Comparison of ENCODE assay signal across 19 cellular contexts in the genomic region with DNA sequence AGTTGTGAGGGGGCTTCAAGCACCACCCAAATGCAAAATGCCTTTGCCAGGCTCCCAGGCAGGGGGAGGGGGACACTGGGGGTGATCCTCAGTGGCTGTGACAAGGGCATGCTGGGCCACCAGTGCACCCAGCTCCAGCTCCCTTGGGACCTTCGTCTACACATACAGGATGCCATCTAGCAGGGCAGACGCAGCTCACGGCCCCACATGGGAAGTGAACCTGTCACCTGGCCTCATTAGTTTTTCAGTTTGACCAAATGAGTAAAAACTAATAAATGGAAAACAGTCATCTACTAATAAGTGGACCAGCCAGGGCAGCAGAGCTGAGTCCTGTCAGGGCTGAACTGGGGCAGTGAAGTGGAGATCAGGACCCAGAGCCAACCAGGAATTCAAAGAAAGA. TPM values are rescaled to one million over a fixed set of nuclear protein-coding genes. Genes with fewer than 3 reads are reported as not detected.
"Had no signal": no experiment of that assay in that cellular context is flagged by ENCODE, and none has a peak within 500 bp of the region (broad histone marks: within the 10 kb centered on the region; RNA-seq: fewer than 3 reads in every experiment).

No MANE protein-coding gene starts in this region.

- ATAC-seq: left cardiac atrium; left lung; naive thymus-derived CD4-positive, alpha-beta T cell; right lobe of liver; stimulated activated naive B cell treated with anti-CD40 and anti-IgM and Interleukin-4, amounts not matched to agents 10 μg/mL and 1 μg/mL and 100 μg/mL, for 72 hours had no signal

- H3K4me1 ChIP-seq: left lung, parathyroid adenoma, right lobe of liver, tibial nerve, upper lobe of left lung had no signal

- H3K4me2 ChIP-seq: neural progenitor cell had no signal

- DNase-seq: cortex of kidney; effector CD4-positive, alpha-beta T cell; hypothalamus; left cardiac atrium; mammary epithelial cell; mesendoderm; midbrain; naive thymus-derived CD4-positive, alpha-beta T cell; right lobe of liver; small intestine; stimulated activated CD4-positive, alpha-beta T cell treated with anti-CD3 and anti-CD28 coated beads, Interleukin-15, amount 100 ng/mL, for 24 hours; stimulated activated CD4-positive, alpha-beta T cell treated with anti-CD3 and anti-CD28 coated beads, Interleukin-2, amount 100 ng/mL, for 48 hours; stimulated activated naive B cell treated with anti-CD40 and anti-IgM and Interleukin-4, amounts not matched to agents 10 μg/mL and 1 μg/mL and 100 μg/mL, for 72 hours; upper lobe of left lung had no signal

- H3K9me3 ChIP-seq: left lung, thoracic aorta, upper lobe of left lung had no signal

- H3K4me3 ChIP-seq: left lung, neural progenitor cell, right lobe of liver, thoracic aorta, tibial nerve, upper lobe of left lung had no signal

- H3K9ac ChIP-seq: neural progenitor cell, parathyroid adenoma had no signal

- H3K27ac ChIP-seq: left lung, neural progenitor cell, parathyroid adenoma, right lobe of liver, thoracic aorta, tibial nerve, upper lobe of left lung had no signal

- H3K36me3 ChIP-seq: left lung, neural progenitor cell, right lobe of liver, thoracic aorta, tibial nerve, upper lobe of left lung had no signal

- H3K27me3 ChIP-seq: neural progenitor cell, right lobe of liver, tibial nerve, upper lobe of left lung had no signal

RNA-seq across cellular contexts. Expression of gene TLL2, which starts 50.2 kb away (rescaled TPM):
- total RNA-seq: thoracic aorta had no signal
- polyA plus RNA-seq: naive thymus-derived CD4-positive, alpha-beta T cell had no signal
